9 cellular contexts compared by ENCODE assay signal in genomic region chr3:94234177-94234788, GRCh38.
A peak's percentile ranks its signal among the peaks of the same experiment; 100 is the strongest.
DNase-seq lines count a peak whose midpoint lies in the region; ATAC-seq and TF ChIP-seq lines count a peak whose summit lies in the region.
"Had no signal": no experiment of that assay in that cellular context is flagged by ENCODE, and none has a peak within 500 bp of the region (broad histone marks: within the 10 kb centered on the region; RNA-seq: fewer than 3 reads in every experiment).

No MANE protein-coding gene starts in this region.

- no peaks in the 10 kb centered on the region for H3K27me3 ChIP-seq in brain microvascular endothelial cell (replicated peaks)

- ATAC-seq in GM19468 (IDR thresholded peaks at IDR 0.05; ENCODE audit: extremely low read depth, unreplicated experiment) (peak; percentile 63), GM21619 (IDR thresholded peaks at IDR 0.05; ENCODE audit: unreplicated experiment) (no peak)
- no peak for ATAC-seq in stimulated activated memory B cell treated with anti-CD40 and anti-IgM and Interleukin-4, amounts not matched to agents 10 μg/mL and 1 μg/mL and 100 μg/mL, for 72 hours

- no peak overlapping the region for H3K4me3 Mint-ChIP-seq in stimulated activated memory B cell treated with anti-CD40 and anti-IgM and Interleukin-4, amounts not matched to agents 10 μg/mL and 1 μg/mL and 100 μg/mL, for 72 hours
- H3K4me3 Mint-ChIP-seq: T-helper 1 cell treated with Interleukin-12 subunit alpha and Interleukin-12 subunit beta and Interleukin-4 antibody, amounts not matched to agents 30 μg/mL and 1 μg/mL, for 36 hours had no signal

- no peak overlapping the region for H3K27ac Mint-ChIP-seq in stimulated activated memory B cell treated with anti-CD40 and anti-IgM and Interleukin-4, amounts not matched to agents 10 μg/mL and 1 μg/mL and 100 μg/mL, for 72 hours
- H3K27ac Mint-ChIP-seq: T-helper 1 cell treated with Interleukin-12 subunit alpha and Interleukin-12 subunit beta and Interleukin-4 antibody, amounts not matched to agents 30 μg/mL and 1 μg/mL, for 36 hours had no signal

- H3K27me3 Mint-ChIP-seq in stimulated activated memory B cell treated with anti-CD40 and anti-IgM and Interleukin-4, amounts not matched to agents 10 μg/mL and 1 μg/mL and 100 μg/mL, for 72 hours, result no peaks in the 10 kb centered on the region

- peak; percentile 8 for DNase-seq in DMS114 treated with DMSO at 0.1 percent for 48 hours (lab: John Stamatoyannopoulos, UW; ENCODE audit: unreplicated experiment)
- DNase-seq in NCI-H1105 treated with DMSO at 0.1 percent for 48 hours (lab: John Stamatoyannopoulos, UW), result peak; percentile 46
- DNase-seq in brain microvascular endothelial cell, result peak; percentile 62
- peak; percentile 56 for DNase-seq in medulla oblongata (ENCODE audit: extremely low spot score)
- no peak for DNase-seq in cortex of kidney (lab: John Stamatoyannopoulos, UW)

- H3K36me3 Mint-ChIP-seq in stimulated activated memory B cell treated with anti-CD40 and anti-IgM and Interleukin-4, amounts not matched to agents 10 μg/mL and 1 μg/mL and 100 μg/mL, for 72 hours, result no peaks in the 10 kb centered on the region

- TF ChIP-seq CTCF in brain microvascular endothelial cell (IDR thresholded peaks at IDR 0.05; ENCODE audit: low read depth, low read length, missing control alignments), result peak; percentile 76

- no peak overlapping the region for H3K4me3 ChIP-seq in brain microvascular endothelial cell (ENCODE audit: low read depth, low read length)

- no peaks in the 10 kb centered on the region for H3K36me3 ChIP-seq in brain microvascular endothelial cell (replicated peaks)

- in situ Hi-C loops in brain microvascular endothelial cell (cut with HindIII; ENCODE audit: low pct_ligation_motif_present, low sequenced_read_pairs), result no loop called here

- H3K27ac ChIP-seq in brain microvascular endothelial cell, result no peak overlapping the region

- H3K4me1 Mint-ChIP-seq in stimulated activated memory B cell treated with anti-CD40 and anti-IgM and Interleukin-4, amounts not matched to agents 10 μg/mL and 1 μg/mL and 100 μg/mL, for 72 hours, result no peaks in the 10 kb centered on the region

- H3K9me3 Mint-ChIP-seq in stimulated activated memory B cell treated with anti-CD40 and anti-IgM and Interleukin-4, amounts not matched to agents 10 μg/mL and 1 μg/mL and 100 μg/mL, for 72 hours, result peaks cover 7% of the 10 kb centered on the region
